ENCODE assay signal across 1 cellular context in genomic region chr17:29593546-29594440, GRCh38.
TF ChIP-seq lines count a peak whose summit lies in the region.

No MANE protein-coding gene starts in this region.

TF ChIP-seq in HEK293, 187 proteins besides CTCF, POLR2A, EP300 and RAD21 (continued from another document and continues in another):
- TF ChIP-seq ZNF670 (tag by site-specific recombination; IDR thresholded peaks at IDR 0.05; ENCODE audit: low read depth) (no peak), ZNF707 (tag by site-specific recombination; IDR thresholded peaks at IDR 0.05) (no peak), ZNF623 (tag by site-specific recombination; IDR thresholded peaks at IDR 0.05) (no peak), ZNF776 (tag by site-specific recombination; IDR thresholded peaks at IDR 0.05; ENCODE audit: borderline replicate concordance) (no peak), ZNF777 (tag by site-specific recombination; IDR thresholded peaks at IDR 0.05; ENCODE audit: borderline replicate concordance) (no peak), ZNF544 (tag by site-specific recombination; IDR thresholded peaks at IDR 0.05) (no peak), ZNF747 (tag by site-specific recombination; IDR thresholded peaks at IDR 0.05) (no peak), ZSCAN16 (tag by site-specific recombination; IDR thresholded peaks at IDR 0.05) (no peak), ZNF792 (tag by site-specific recombination; IDR thresholded peaks at IDR 0.05) (no peak), ZNF274 (IDR thresholded peaks at IDR 0.05; ENCODE audit: low read length) (no peak), ZNF274 (tag by site-specific recombination; IDR thresholded peaks at IDR 0.05; ENCODE audit: borderline replicate concordance) (no peak), ZNF214 (tag by site-specific recombination; IDR thresholded peaks at IDR 0.05; ENCODE audit: borderline replicate concordance) (no peak), PRDM10 (tag by site-specific recombination; IDR thresholded peaks at IDR 0.05) (0 out of 2 replicates have a peak, but pooled peaks have one; percentile 12), ZNF112 (tag by site-specific recombination; IDR thresholded peaks at IDR 0.05) (no peak), ZFP69B (tag by site-specific recombination; IDR thresholded peaks at IDR 0.05) (no peak), KLF17 (tag by site-specific recombination; IDR thresholded peaks at IDR 0.05) (peak; percentile 88; the same call in 1 of the 2 replicates), GLIS2 (tag by site-specific recombination; IDR thresholded peaks at IDR 0.05) (peak; percentile 58), ZNF394 (tag by site-specific recombination; IDR thresholded peaks at IDR 0.05; ENCODE audit: borderline replicate concordance) (no peak), ZNF221 (tag by site-specific recombination; IDR thresholded peaks at IDR 0.05; ENCODE audit: borderline replicate concordance) (no peak), ZBTB1 (tag by site-specific recombination; IDR thresholded peaks at IDR 0.05) (no peak), TCF7L2 (IDR thresholded peaks at IDR 0.05; ENCODE audit: borderline replicate concordance, low read depth, low read length) (no peak), ZNF202 (tag by site-specific recombination; IDR thresholded peaks at IDR 0.05; ENCODE audit: borderline replicate concordance) (no peak), GFI1B (tag by site-specific recombination; IDR thresholded peaks at IDR 0.05) (no peak), EGR2 (tag by site-specific recombination; IDR thresholded peaks at IDR 0.05; ENCODE audit: low read depth) (peak; percentile 96), ZNF391 (tag by site-specific recombination; IDR thresholded peaks at IDR 0.05; ENCODE audit: borderline replicate concordance, low read depth) (no peak), ZBTB10 (tag by site-specific recombination; IDR thresholded peaks at IDR 0.05) (no peak), MZF1 (tag by site-specific recombination; IDR thresholded peaks at IDR 0.05; ENCODE audit: borderline replicate concordance) (no peak), PRDM2 (tag by site-specific recombination; IDR thresholded peaks at IDR 0.05; ENCODE audit: borderline replicate concordance) (no peak), INSM2 (tag by site-specific recombination; IDR thresholded peaks at IDR 0.05) (no peak), ZNF23 (tag by site-specific recombination; IDR thresholded peaks at IDR 0.05; ENCODE audit: borderline replicate concordance) (no peak), SP3 (tag by site-specific recombination; IDR thresholded peaks at IDR 0.05) (peak; percentile 75), ZNF354C (tag by site-specific recombination; IDR thresholded peaks at IDR 0.05; ENCODE audit: borderline replicate concordance, low read depth) (no peak), ZFP3 (tag by site-specific recombination; IDR thresholded peaks at IDR 0.05; ENCODE audit: low read depth) (no peak), ZNF473 (tag by site-specific recombination; IDR thresholded peaks at IDR 0.05) (no peak), ZNF600 (tag by site-specific recombination; IDR thresholded peaks at IDR 0.05) (no peak; the same call in 1 of the 2 replicates), MYNN (tag by site-specific recombination; IDR thresholded peaks at IDR 0.05; ENCODE audit: borderline replicate concordance) (no peak), ZNF133 (tag by site-specific recombination; IDR thresholded peaks at IDR 0.05) (no peak), SCRT1 (tag by site-specific recombination; IDR thresholded peaks at IDR 0.05; ENCODE audit: borderline replicate concordance) (no peak), ZFHX2 (tag by site-specific recombination; conservative IDR thresholded peaks at IDR 0.05) (peak; percentile 98), ZBTB49 (tag by site-specific recombination; IDR thresholded peaks at IDR 0.05; ENCODE audit: low read depth) (no peak), ZBTB8A (tag by site-specific recombination; IDR thresholded peaks at IDR 0.05) (peak; percentile 73), PRDM4 (tag by site-specific recombination; IDR thresholded peaks at IDR 0.05) (no peak), ZNF571 (tag by site-specific recombination; IDR thresholded peaks at IDR 0.05) (no peak), ZNF585B (tag by site-specific recombination; IDR thresholded peaks at IDR 0.05) (no peak)
